Comparison of ENCODE assay signal across 8 cellular contexts in the genomic region with DNA sequence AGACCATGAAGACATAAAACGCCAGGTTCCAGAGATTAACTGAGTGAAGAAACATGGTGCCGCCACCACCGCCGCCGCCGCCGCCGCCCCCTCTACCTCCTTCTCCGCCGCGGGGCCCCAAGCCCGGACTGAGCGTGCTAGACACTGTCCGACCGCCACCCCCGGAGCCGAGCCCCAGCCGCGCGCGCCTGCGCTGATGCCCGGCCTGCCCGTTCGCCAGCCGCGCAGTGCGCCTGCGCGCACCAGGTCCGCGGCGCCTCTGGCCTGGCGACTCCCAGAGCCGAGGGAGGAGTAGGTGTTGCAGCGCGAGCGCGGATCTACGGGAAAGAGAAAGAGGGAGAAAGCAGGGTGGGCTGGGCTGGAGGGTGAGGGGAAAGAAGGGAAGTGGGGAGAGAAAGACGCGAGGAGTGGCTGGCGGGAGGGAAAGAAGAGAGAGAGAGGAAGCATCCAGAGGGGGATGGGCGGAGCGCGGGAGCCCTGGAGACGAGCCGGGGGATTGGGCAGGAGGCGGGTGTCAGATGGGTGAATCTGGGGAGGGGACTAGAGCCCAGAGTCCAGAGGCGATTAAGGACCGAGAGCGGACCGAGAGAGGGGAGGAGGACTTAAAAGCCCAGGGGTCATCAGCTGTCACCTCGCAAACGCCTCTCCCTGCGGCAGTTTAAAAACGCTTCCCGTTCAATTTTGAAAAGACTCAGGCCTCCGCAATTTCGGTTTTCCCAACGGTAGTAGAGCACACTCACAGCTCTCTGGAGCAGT. TPM values are rescaled to one million over a fixed set of nuclear protein-coding genes. Genes with fewer than 3 reads are reported as not detected.
DNase-seq lines count a peak whose midpoint lies in the region; ATAC-seq, FAIRE-seq and TF ChIP-seq lines count a peak whose summit lies in the region.

Gene PGAP1 (minus strand): TSS at position 146 of the 756 bp plus-strand sequence. CDS start 91 bp downstream, at position 55.

- peak; percentile 85 for ATAC-seq in HG02623 (IDR thresholded peaks at IDR 0.05; ENCODE audit: unreplicated experiment)
- peak; percentile 88 for ATAC-seq in activated naive CD8-positive, alpha-beta T cell treated with anti-CD3 and anti-CD28 coated beads, Interleukin-2, amount 10 ng/mL, durations not matched to agents 7 days and 5 days (ENCODE audit: low read depth)
- ATAC-seq in Right ventricle myocardium superior (ENCODE audit: poor library complexity), result peak; percentile 99
- peak; percentile 89 to 98 (median 96) for ATAC-seq in pancreas

- H3K4me3 ChIP-seq in pancreas (peak within 1 kb of the TSS; percentile 54 to 81 (median 64)), tibial artery (peak within 1 kb of the TSS; percentile 80 to 88)

- no peaks in the 10 kb centered on the region for H3K36me3 ChIP-seq in pancreas
- no peaks in the 10 kb centered on the region for H3K36me3 ChIP-seq in tibial artery

- TF ChIP-seq CTCF in pancreas (IDR thresholded peaks at IDR 0.05) (no peak), tibial artery (IDR thresholded peaks at IDR 0.05) (no peak)

- TF ChIP-seq POLR2A in GM10847 (IDR thresholded peaks at IDR 0.05; ENCODE audit: extremely low read depth, insufficient read length), result peak; percentile 73

- intact Hi-C loops in Right ventricle myocardium superior (cut with DNase I) (no loop called here), pancreas (cut with DNase I) (no loop called here), tibial artery (cut with DNase I; ENCODE audit: low total_unique reads) (loop anchor here (5.0 kb wide), 1 partner anchor 129 kb away; the partner anchor contains the start of gene GTF3C3)

- FAIRE-seq in pancreas (lab: Jason Lieb, UNC), result no peak

- 0% methylated on average over 56 to 61 of the region's 61 CpGs for WGBS in pancreas, 2 donors

- H3K27ac ChIP-seq in pancreas, result peak within 1 kb of the TSS; percentile 54 to 86 (median 72)
- peak within 1 kb of the TSS; percentile 83 to 94 for H3K27ac ChIP-seq in tibial artery

- no peaks in the 10 kb centered on the region for H3K27me3 Mint-ChIP-seq in activated naive CD8-positive, alpha-beta T cell treated with anti-CD3 and anti-CD28 coated beads, Interleukin-2, amount 10 ng/mL, durations not matched to agents 7 days and 5 days

- H3K27ac Mint-ChIP-seq in activated naive CD8-positive, alpha-beta T cell treated with anti-CD3 and anti-CD28 coated beads, Interleukin-2, amount 10 ng/mL, durations not matched to agents 7 days and 5 days, result peak within 1 kb of the TSS; percentile 94

- DNase-seq in NCI-H1092 treated with DMSO at 0.1 percent for 48 hours (lab: John Stamatoyannopoulos, UW) (peak; percentile 92), SKM-1 treated with dmso at 0.1 percent for 144 hours (lab: John Stamatoyannopoulos, UW; ENCODE audit: unreplicated experiment) (peak; percentile 77), Right ventricle myocardium superior (peak; percentile 94), pancreas (peak; percentile 86 to 97 (median 90)), tibial artery (peak; percentile 83 to 93)
- peak; percentile 93 for DNase-seq in activated naive CD8-positive, alpha-beta T cell treated with anti-CD3 and anti-CD28 coated beads, Interleukin-2, amount 10 ng/mL, durations not matched to agents 7 days and 5 days

- H3K9me3 ChIP-seq in pancreas, result no peaks in the 10 kb centered on the region
- no peaks in the 10 kb centered on the region for H3K9me3 ChIP-seq in tibial artery

- H3K9me3 Mint-ChIP-seq in activated naive CD8-positive, alpha-beta T cell treated with anti-CD3 and anti-CD28 coated beads, Interleukin-2, amount 10 ng/mL, durations not matched to agents 7 days and 5 days, result peaks cover 2% of the 10 kb centered on the region

- H3K4me3 Mint-ChIP-seq in activated naive CD8-positive, alpha-beta T cell treated with anti-CD3 and anti-CD28 coated beads, Interleukin-2, amount 10 ng/mL, durations not matched to agents 7 days and 5 days, result peak within 1 kb of the TSS; percentile 97

- H3K4me1 Mint-ChIP-seq in activated naive CD8-positive, alpha-beta T cell treated with anti-CD3 and anti-CD28 coated beads, Interleukin-2, amount 10 ng/mL, durations not matched to agents 7 days and 5 days, result peaks cover 28% of the 10 kb centered on the region

- H3K27me3 ChIP-seq in pancreas (no peaks in the 10 kb centered on the region), tibial artery (no peaks in the 10 kb centered on the region)

- POLR2A ChIA-PET in activated naive CD8-positive, alpha-beta T cell treated with anti-CD3 and anti-CD28 coated beads, Interleukin-2, amount 10 ng/mL, durations not matched to agents 7 days and 5 days (lab: Charles Lee), result interaction anchor here (0.5 to 5.2 kb wide), 21 partner anchors 8 to 526 kb away, joined by 3 to 75 read pairs (median 4); partner anchors contain the start of genes ANKRD44, COQ10B, GTF3C3 and SF3B1

- H3K36me3 Mint-ChIP-seq in activated naive CD8-positive, alpha-beta T cell treated with anti-CD3 and anti-CD28 coated beads, Interleukin-2, amount 10 ng/mL, durations not matched to agents 7 days and 5 days, result peaks cover 21% of the 10 kb centered on the region

- H3K4me1 ChIP-seq in pancreas (peaks cover 0 to 10% (median 7%) of the 10 kb centered on the region in 3 donors), tibial artery (peaks cover 0 to 20% (median 4%) of the 10 kb centered on the region in 4 donors)

RNA-seq across cellular contexts. Expression of gene PGAP1, which starts in this region (rescaled TPM):
- total RNA-seq in activated naive CD8-positive, alpha-beta T cell treated with anti-CD3 and anti-CD28 coated beads, Interleukin-2, amount 10 ng/mL, durations not matched to agents 7 days and 5 days, result 10 to 100 TPM; 40.8 to 44.9 TPM
- 5.5 TPM for total RNA-seq in Right ventricle myocardium superior
- total RNA-seq in pancreas, result 10 to 100 TPM in 1 of 6 donors, 1 to 10 TPM in 5; 6.2 to 11.9 (median 9.0) TPM
- polyA plus RNA-seq in pancreas, result 1 to 10 TPM; 2.3 to 3.1 TPM

Comparison
In these comparisons a context has a peak if more than half of its experiments do, and no peak if none do; other contexts are left out.
1. Peak in every context shown above with its lines: DNase-seq, ATAC-seq, H3K4me3 ChIP-seq and H3K27ac ChIP-seq.